9 cellular contexts compared by ENCODE assay signal in genomic region chr3:39637807-39638206, GRCh38.
DNase-seq lines count a peak whose midpoint lies in the region; ATAC-seq and TF ChIP-seq lines count a peak whose summit lies in the region.
"Had no signal": no experiment of that assay in that cellular context is flagged by ENCODE, and none has a peak within 500 bp of the region (broad histone marks: within the 10 kb centered on the region; RNA-seq: fewer than 3 reads in every experiment).

No MANE protein-coding gene starts in this region.

- H3K14ac ChIP-seq in mesenchymal stem cell (ENCODE audit: low read length in 2 of 2) = no peak overlapping the region

- H3K4ac ChIP-seq in mesenchymal stem cell (ENCODE audit: low read depth in 1 of 2, low read length in 2 of 2) = no peak overlapping the region

- no peak overlapping the region for H3K4me2 ChIP-seq in mesenchymal stem cell (ENCODE audit: low read length, poor library complexity, severe bottlenecking)

- H3K23ac ChIP-seq in mesenchymal stem cell (ENCODE audit: low read length in 2 of 2) = no peak overlapping the region

- CTCF ChIA-PET in CD8-positive, alpha-beta memory T cell (lab: Charles Lee) = no interaction called here

- no peaks in the 10 kb centered on the region for H3K36me3 Mint-ChIP-seq in CD8-positive, alpha-beta memory T cell

- no peak overlapping the region for H2BK120ac ChIP-seq in mesenchymal stem cell (ENCODE audit: low read depth, low read length)

- in situ Hi-C loops in astrocyte of the spinal cord (cut with HindIII; ENCODE audit: low sequenced_read_pairs) = no loop called here

- H3K4me3 ChIP-seq in LNCaP clone FGC (ENCODE audit: low read depth, low read length) (no peak overlapping the region), astrocyte of the spinal cord (ENCODE audit: low read depth, low read length) (no peak overlapping the region), mesenchymal stem cell (ENCODE audit: insufficient read depth in 1 of 2, low read depth in 1 of 2, low read length in 2 of 2) (no peak overlapping the region)
- H3K4me3 ChIP-seq in CD8-positive, alpha-beta memory T cell (ENCODE audit: low read length) = no peak overlapping the region
- H3K4me3 ChIP-seq: adrenal gland had no signal

- no peak overlapping the region for H3K4me3 Mint-ChIP-seq in CD8-positive, alpha-beta memory T cell

- no peaks in the 10 kb centered on the region for H3K79me1 ChIP-seq in mesenchymal stem cell (replicated peaks; ENCODE audit: low read length, poor library complexity, severe bottlenecking)

- peaks cover 3 to 14% of the 10 kb centered on the region in 2 donors for H3K27me3 Mint-ChIP-seq in CD8-positive, alpha-beta memory T cell

- peaks cover 2% of the 10 kb centered on the region for H3K4me1 ChIP-seq in mesenchymal stem cell (ENCODE audit: control insufficient read depth, insufficient read depth, low read depth, low read length)
- H3K4me1 ChIP-seq in CD8-positive, alpha-beta memory T cell (ENCODE audit: insufficient read depth, low read length) = no peaks in the 10 kb centered on the region

- H3K4me1 Mint-ChIP-seq in CD8-positive, alpha-beta memory T cell = no peaks in the 10 kb centered on the region

- no peaks in the 10 kb centered on the region for H3K9me3 ChIP-seq in mesenchymal stem cell (ENCODE audit: control insufficient read depth, low read length)
- H3K9me3 ChIP-seq in CD8-positive, alpha-beta memory T cell (ENCODE audit: low read length) = no peaks in the 10 kb centered on the region
- H3K9me3 ChIP-seq: adrenal gland had no signal

- H3K27ac ChIP-seq in mesenchymal stem cell (ENCODE audit: low read length, poor library complexity, severe bottlenecking) = no peak overlapping the region
- H3K27ac ChIP-seq in CD8-positive, alpha-beta memory T cell (ENCODE audit: low read depth, low read length) = no peak overlapping the region
- H3K27ac ChIP-seq: adrenal gland had no signal

- no peak overlapping the region for H4K8ac ChIP-seq in mesenchymal stem cell (ENCODE audit: low read length)

- WGBS in mesenchymal stem cell = 83% methylated on average over 1 of the region's 1 CpG

- DNase-seq in EL = peak; percentile 63
- peak; percentile 4 for DNase-seq in LNCaP clone FGC (ENCODE audit: low read depth)
- peak; percentile 20 for DNase-seq in astrocyte of the spinal cord (ENCODE audit: low read depth, low spot score)
- DNase-seq in mesenchymal stem cell = peak; percentile 26
- DNase-seq in HuH-7 (ENCODE audit: low spot score) = no peak
- DNase-seq in CD8-positive, alpha-beta memory T cell = no peak
- DNase-seq: stimulated activated CD4-positive, alpha-beta T cell treated with anti-CD3 and anti-CD28 coated beads, Interleukin-4, amount 100 ng/mL, for 1 hour had no signal

- no peak for ATAC-seq in HG02763 (IDR thresholded peaks at IDR 0.05; ENCODE audit: unreplicated experiment)

- no peak overlapping the region for H2BK12ac ChIP-seq in mesenchymal stem cell (ENCODE audit: low read length in 2 of 2)

- no peak overlapping the region for H3K9ac ChIP-seq in mesenchymal stem cell (ENCODE audit: low read length)

- H3K27me3 ChIP-seq in mesenchymal stem cell (ENCODE audit: control insufficient read depth in 1 of 2, insufficient read depth in 1 of 2, low read length in 2 of 2) = no peaks in the 10 kb centered on the region
- H3K27me3 ChIP-seq in CD8-positive, alpha-beta memory T cell (ENCODE audit: insufficient read depth, low read length, poor library complexity, severe bottlenecking) = no peaks in the 10 kb centered on the region
- H3K27me3 ChIP-seq: adrenal gland had no signal

- H3K9me3 Mint-ChIP-seq in CD8-positive, alpha-beta memory T cell = peaks cover 0 to 4% (median 0%) of the 10 kb centered on the region in 5 donors

- H2AFZ ChIP-seq in mesenchymal stem cell (ENCODE audit: low read depth, low read length) = no peak overlapping the region

- peak; percentile 40 for TF ChIP-seq CTCF in LNCaP clone FGC (IDR thresholded peaks at IDR 0.05; ENCODE audit: control insufficient read depth, extremely low read depth, insufficient read depth)
- TF ChIP-seq CTCF in astrocyte of the spinal cord (IDR thresholded peaks at IDR 0.05; ENCODE audit: low read depth, low read length) = peak; percentile 29

- no peak overlapping the region for H2BK15ac ChIP-seq in mesenchymal stem cell (ENCODE audit: low read depth, poor library complexity, severe bottlenecking)

- no peak overlapping the region for H3K18ac ChIP-seq in mesenchymal stem cell (ENCODE audit: low read depth in 1 of 2, low read length in 2 of 2)

- H2AK5ac ChIP-seq in mesenchymal stem cell (ENCODE audit: low read length, severe bottlenecking) = no peak overlapping the region

- no peaks in the 10 kb centered on the region for H3K36me3 ChIP-seq in mesenchymal stem cell (ENCODE audit: control insufficient read depth in 1 of 2, insufficient read depth in 2 of 2, low read depth in 1 of 2, low read length in 2 of 2)
- no peaks in the 10 kb centered on the region for H3K36me3 ChIP-seq in CD8-positive, alpha-beta memory T cell (ENCODE audit: insufficient read depth, low read length)
- H3K36me3 ChIP-seq: adrenal gland had no signal

- H2BK5ac ChIP-seq in mesenchymal stem cell (ENCODE audit: low read depth, low read length, poor library complexity, severe bottlenecking) = no peak overlapping the region

- no peak overlapping the region for H4K91ac ChIP-seq in mesenchymal stem cell (ENCODE audit: low read length)

- H3K27ac Mint-ChIP-seq in CD8-positive, alpha-beta memory T cell = no peak overlapping the region

- POLR2A ChIA-PET in CD8-positive, alpha-beta memory T cell (lab: Charles Lee) = no interaction called here

Comparison
In these comparisons a context has a peak if more than half of its experiments do, and no peak if none do; other contexts are left out.
1. DNase-seq: peak in EL (single experiment), LNCaP clone FGC (single experiment), astrocyte of the spinal cord (single experiment) and mesenchymal stem cell (single experiment); none in HuH-7 (single experiment) and CD8-positive, alpha-beta memory T cell (0 of 5).